ENCODE assay signal across 16 cellular contexts in genomic region chr16:86630471-86630870, GRCh38. TPM values are rescaled to one million over a fixed set of nuclear protein-coding genes. Genes with fewer than 3 reads are reported as not detected.
A peak's percentile ranks its signal among the peaks of the same experiment; 100 is the strongest.
DNase-seq lines count a peak whose midpoint lies in the region; ATAC-seq and TF ChIP-seq lines count a peak whose summit lies in the region.
"Had no signal": no experiment of that assay in that cellular context is flagged by ENCODE, and none has a peak within 500 bp of the region (broad histone marks: within the 10 kb centered on the region; RNA-seq: fewer than 3 reads in every experiment).

No MANE protein-coding gene starts in this region.

- intact Hi-C loops in left ventricle myocardium inferior (cut with micrococcal nuclease) (no loop called here), upper lobe of right lung (cut with DNase I) (no loop called here)

- no peak for TF ChIP-seq CTCF in left ventricle myocardium inferior (IDR thresholded peaks at IDR 0.05; ENCODE audit: borderline replicate concordance)
- TF ChIP-seq CTCF in right atrium auricular region (IDR thresholded peaks at IDR 0.05) = no peak
- peak; percentile 27; the same call in 1 of the 2 replicates for TF ChIP-seq CTCF in SK-N-SH (IDR thresholded peaks at IDR 0.05)
- TF ChIP-seq CTCF in fibroblast of mammary gland (conservative IDR thresholded peaks at IDR 0.05; ENCODE audit: control insufficient read depth, insufficient read depth, low read depth, low read length) = no peak
- TF ChIP-seq CTCF in upper lobe of right lung (IDR thresholded peaks at IDR 0.05) = no peak

- H3K4me1 ChIP-seq in left ventricle myocardium inferior = no peaks in the 10 kb centered on the region
- peaks cover 0 to 4% of the 10 kb centered on the region in 2 donors for H3K4me1 ChIP-seq in right atrium auricular region
- peaks cover 0 to 19% of the 10 kb centered on the region in 2 experiments; a peak in 1 of 4 replicates for H3K4me1 ChIP-seq in SK-N-SH (ENCODE audit: control insufficient read depth in 1 of 2, insufficient read depth in 2 of 2, low read depth in 1 of 2, low read length in 1 of 2)
- H3K4me1 ChIP-seq in upper lobe of right lung = no peaks in the 10 kb centered on the region
- H3K4me1 ChIP-seq: Caco-2 had no signal

- H3K79me2 ChIP-seq in SK-N-SH (ENCODE audit: insufficient read depth) = no peaks in the 10 kb centered on the region

- H3K36me3 ChIP-seq in left ventricle myocardium inferior (no peaks in the 10 kb centered on the region), right atrium auricular region (no peaks in the 10 kb centered on the region), SK-N-SH (replicated peaks in 1 of 2; ENCODE audit: control insufficient read depth in 1 of 2, insufficient read depth in 2 of 2, low read length in 1 of 2) (no peaks in the 10 kb centered on the region), upper lobe of right lung (no peaks in the 10 kb centered on the region)

- H3K27ac ChIP-seq in left ventricle myocardium inferior (replicated peaks) (no peak overlapping the region), right atrium auricular region (no peak overlapping the region), SK-N-SH (ENCODE audit: low read depth in 2 of 2, low read length in 1 of 2) (no peak overlapping the region), upper lobe of right lung (no peak overlapping the region)
- H3K27ac ChIP-seq: C4-2B, PC-9 had no signal

- no peak for TF ChIP-seq RAD21 in SK-N-SH (IDR thresholded peaks at IDR 0.05; ENCODE audit: low read length)

- H3K4me3 ChIP-seq in left ventricle myocardium inferior = no peak overlapping the region
- H3K4me3 ChIP-seq in right atrium auricular region = no peak overlapping the region
- no peak overlapping the region for H3K4me3 ChIP-seq in SK-N-SH (ENCODE audit: low read depth in 2 of 2, low read length in 1 of 2)
- H3K4me3 ChIP-seq in fibroblast of mammary gland (ENCODE audit: control insufficient read depth, low read depth, low read length) = no peak overlapping the region
- no peak overlapping the region for H3K4me3 ChIP-seq in upper lobe of right lung
- H3K4me3 ChIP-seq: PC-9 had no signal

- POLR2A ChIA-PET in SK-N-SH (lab: Yijun Ruan, JAX) = no interaction called here

- 41% methylated on average over 11 of the region's 13 CpGs for WGBS in SK-N-SH (ENCODE audit: low lambda C conversion rate)

- no peak for TF ChIP-seq EP300 in SK-N-SH (IDR thresholded peaks at IDR 0.05; ENCODE audit: borderline replicate concordance in 1 of 2, low read depth in 1 of 2, low read length in 1 of 2)

- H3K9me3 ChIP-seq in left ventricle myocardium inferior (replicated peaks) (no peaks in the 10 kb centered on the region), right atrium auricular region (no peaks in the 10 kb centered on the region), SK-N-SH (no peaks in the 10 kb centered on the region), upper lobe of right lung (no peaks in the 10 kb centered on the region)
- H3K9me3 ChIP-seq: Caco-2 had no signal

- H2AFZ ChIP-seq in SK-N-SH (ENCODE audit: low read depth) = peak overlapping the region; percentile 18; the same call in 1 of the 2 replicates
- H2AFZ ChIP-seq: PC-9 had no signal

- no peak for ATAC-seq in upper lobe of right lung

- no peak overlapping the region for H3K9ac ChIP-seq in SK-N-SH

- DNase-seq in left ventricle myocardium inferior (peak; percentile 28), right atrium auricular region (ENCODE audit: low spot score) (no peak), SK-N-SH (no peak), fibroblast of mammary gland (ENCODE audit: low read depth) (peak; percentile 48), upper lobe of right lung (peak; percentile 40), NCI-H128 (lab: John Stamatoyannopoulos, UW; ENCODE audit: unreplicated experiment) (no peak), HT-29 (ENCODE audit: low spot score) (no peak)
- no peak for DNase-seq in stimulated activated CD8-positive, alpha-beta memory T cell treated with anti-CD3 and anti-CD28 coated beads, Interleukin-4, amount 100 ng/mL, for 48 hours
- DNase-seq: Caco-2, KG1, MM.1S, NCI-H1105, NCI-H187, PC-9, Right ventricle myocardium superior had no signal

- no peaks in the 10 kb centered on the region for H3K9me2 ChIP-seq in SK-N-SH

- CTCF ChIA-PET in SK-N-SH (lab: Yijun Ruan, JAX) = interaction anchor here (0.8 kb wide), 1 partner anchor 573 kb away, joined by 3 read pairs; no protein-coding TSS in a partner anchor

- peaks cover 11% of the 10 kb centered on the region for H3K27me3 ChIP-seq in left ventricle myocardium inferior (ENCODE audit: low read depth)
- no peaks in the 10 kb centered on the region for H3K27me3 ChIP-seq in right atrium auricular region
- no peaks in the 10 kb centered on the region for H3K27me3 ChIP-seq in SK-N-SH (ENCODE audit: insufficient read depth)
- H3K27me3 ChIP-seq in upper lobe of right lung = no peaks in the 10 kb centered on the region

- H3F3A ChIP-seq in SK-N-SH (replicated peaks; ENCODE audit: insufficient read depth) = peaks cover 17% of the 10 kb centered on the region

- H3K4me2 ChIP-seq in SK-N-SH = no peak overlapping the region
- H3K4me2 ChIP-seq: PC-9 had no signal

- H4K20me1 ChIP-seq in SK-N-SH (ENCODE audit: insufficient read depth) = no peaks in the 10 kb centered on the region

TF ChIP-seq in SK-N-SH, 30 proteins besides CTCF, POLR2A, EP300 and RAD21:
- no peak for TF ChIP-seq IRF3 (IDR thresholded peaks at IDR 0.05; ENCODE audit: low read depth, low read length)
- peak; percentile 62; the same call in 1 of the 2 replicates for TF ChIP-seq USF1 (IDR thresholded peaks at IDR 0.05; ENCODE audit: borderline replicate concordance, low read depth)

RNA-seq across cellular contexts. Expression of gene FOXL1, which starts 52.1 kb away (rescaled TPM):
- total RNA-seq in left ventricle myocardium inferior = 0.38 TPM
- total RNA-seq in right atrium auricular region = 1 to 10 TPM in 1 of 2 donors, under 1 TPM in 1; 0.85 to 1.3 TPM
- 2.5 and 2.8 TPM in 2 replicates for polyA plus RNA-seq in SK-N-SH (2012; rRNA removed)
- polyA plus RNA-seq in SK-N-SH (2012; cell fraction: cytosol; rRNA removed) = 1.7 and 2.3 TPM in 2 replicates
- 5.7 and 15.3 TPM in 2 replicates for polyA plus RNA-seq in SK-N-SH (2012; cell fraction: nucleus; rRNA removed)
- total RNA-seq in upper lobe of right lung = 0.81 TPM
- 0.26 and 2.6 TPM in 2 replicates for total RNA-seq in HT-29 (2014; rRNA removed; shearing (Covaris generic))
- total RNA-seq: PC-9 had no signal

Comparison
In these comparisons a context has a peak if more than half of its experiments do, and no peak if none do; other contexts are left out.
1. DNase-seq: peak in left ventricle myocardium inferior (single experiment), fibroblast of mammary gland (single experiment) and upper lobe of right lung (single experiment); none in right atrium auricular region (single experiment), SK-N-SH (single experiment), NCI-H128 (single experiment), HT-29 (single experiment) and stimulated activated CD8-positive, alpha-beta memory T cell treated with anti-CD3 and anti-CD28 coated beads, Interleukin-4, amount 100 ng/mL, for 48 hours (single experiment).